Comparison of ENCODE assay signal across 8 cellular contexts in the genomic region with DNA sequence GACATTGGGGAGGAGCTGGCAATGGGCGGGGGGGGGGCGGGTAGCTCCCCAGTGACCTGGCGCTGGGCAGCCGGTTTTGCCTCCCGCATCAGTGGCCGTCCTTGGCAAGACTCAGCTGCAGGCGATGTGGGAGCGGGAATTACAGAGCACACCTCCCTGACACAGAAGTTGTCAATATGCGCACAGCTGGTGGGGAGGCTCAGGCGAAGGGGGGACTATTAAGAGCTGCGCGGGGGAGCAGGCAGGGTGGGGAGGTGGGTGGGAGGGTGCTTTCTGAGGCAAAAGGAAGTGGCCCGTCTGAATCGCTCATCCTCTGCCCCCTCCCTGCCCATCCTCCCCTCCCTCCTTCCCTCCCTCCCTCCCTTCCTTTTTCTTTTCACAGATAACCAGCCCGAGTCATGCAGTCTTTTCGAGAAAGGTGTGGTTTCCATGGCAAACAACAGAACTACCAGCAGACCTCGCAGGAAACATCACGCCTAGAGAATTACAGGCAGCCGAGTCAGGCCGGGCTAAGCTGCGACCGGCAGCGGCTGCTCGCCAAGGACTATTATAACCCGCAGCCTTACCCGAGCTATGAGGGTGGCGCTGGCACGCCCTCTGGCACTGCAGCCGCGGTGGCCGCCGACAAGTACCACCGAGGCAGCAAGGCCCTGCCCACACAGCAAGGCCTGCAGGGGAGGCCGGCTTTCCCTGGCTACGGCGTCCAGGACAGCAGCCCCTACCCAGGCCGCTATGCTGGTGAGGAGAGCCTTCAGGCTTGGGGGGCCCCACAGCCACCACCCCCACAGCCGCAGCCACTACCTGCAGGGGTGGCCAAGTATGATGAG. TPM values are rescaled to one million over a fixed set of nuclear protein-coding genes. Genes with fewer than 3 reads are reported as not detected.
DNase-seq lines count a peak whose midpoint lies in the region; ATAC-seq and TF ChIP-seq lines count a peak whose summit lies in the region.

No MANE protein-coding gene starts in this region.

- in situ Hi-C loops in KBM-7 (cut with MboI; ENCODE audit: low pct_unique_long_range_greater_than_20kb, low sequenced_read_pairs) = no loop called here

- H3K4me3 ChIP-seq in heart right ventricle (peak overlapping the region in 3 of 10 donors; percentile 0 to 23 (median 14)), sigmoid colon (no peak overlapping the region)

- no peak for TF ChIP-seq EP300 in sigmoid colon (IDR thresholded peaks at IDR 0.05)

- H3K4me1 ChIP-seq in heart right ventricle (peaks cover 28 to 64% (median 51%) of the 10 kb centered on the region in 9 donors), sigmoid colon (peaks cover 0 to 54% (median 48%) of the 10 kb centered on the region in 4 donors)

- H3K36me3 Mint-ChIP-seq in activated T-helper 17 cell treated with anti-CD3 and anti-CD28 coated beads, Interleukin-2, amount 50 U/mL, for 72 hours (ENCODE audit: low read depth) = peaks cover 5% of the 10 kb centered on the region

- H3K9me3 ChIP-seq in heart right ventricle (no peaks in the 10 kb centered on the region), sigmoid colon (no peaks in the 10 kb centered on the region)

- WGBS in heart right ventricle, 2 donors = 26 to 41% methylated on average over 36 to 38 of the region's 38 CpGs
- WGBS in sigmoid colon, 2 donors = 28 to 53% methylated on average over 38 of the region's 38 CpGs

- peak overlapping the region; percentile 53 for H3K4me3 Mint-ChIP-seq in activated T-helper 17 cell treated with anti-CD3 and anti-CD28 coated beads, Interleukin-2, amount 50 U/mL, for 72 hours

- peak overlapping the region; percentile 66 for H3K27ac Mint-ChIP-seq in activated T-helper 17 cell treated with anti-CD3 and anti-CD28 coated beads, Interleukin-2, amount 50 U/mL, for 72 hours

- peaks cover 17% of the 10 kb centered on the region for H3K4me1 Mint-ChIP-seq in activated T-helper 17 cell treated with anti-CD3 and anti-CD28 coated beads, Interleukin-2, amount 50 U/mL, for 72 hours

- H3K36me3 ChIP-seq in heart right ventricle (peaks cover 0 to 49% (median 19%) of the 10 kb centered on the region in 9 donors), sigmoid colon (peaks cover 0 to 44% (median 18%) of the 10 kb centered on the region in 4 donors)

- H3K27ac ChIP-seq in heart right ventricle (peak overlapping the region in 9 of 10 donors; percentile 43 to 75 (median 59)), sigmoid colon (peak overlapping the region; percentile 51 to 76 (median 72))

- no peaks in the 10 kb centered on the region for H3K9me3 Mint-ChIP-seq in activated T-helper 17 cell treated with anti-CD3 and anti-CD28 coated beads, Interleukin-2, amount 50 U/mL, for 72 hours

- peak; percentile 16 for DNase-seq in CD1c-positive myeloid dendritic cell (ENCODE audit: extremely low spot score)
- peak; percentile 62 for DNase-seq in KBM-7
- peak in 1 of 2 donors; percentile 63 for DNase-seq in heart right ventricle
- DNase-seq in sigmoid colon = no peak
- DNase-seq in 8988T = no peak

- no peaks in the 10 kb centered on the region for H3K27me3 Mint-ChIP-seq in activated T-helper 17 cell treated with anti-CD3 and anti-CD28 coated beads, Interleukin-2, amount 50 U/mL, for 72 hours

- intact Hi-C loops in heart right ventricle (cut with DNase I) = loop anchor here in 3 of 10 donors (5.0 kb wide), 2 partner anchors 105 to 110 kb away; partner anchors contain the start of gene RAI1 (in 2 of the 3)
- intact Hi-C loops in sigmoid colon (cut with DNase I) = no loop called here

- TF ChIP-seq CTCF in heart right ventricle (IDR thresholded peaks at IDR 0.05) (no peak), sigmoid colon (IDR thresholded peaks at IDR 0.05) (no peak)

- TF ChIP-seq POLR2A in sigmoid colon (IDR thresholded peaks at IDR 0.05) = no peak

- H3K27me3 ChIP-seq in heart right ventricle (no peaks in the 10 kb centered on the region), sigmoid colon (no peaks in the 10 kb centered on the region)

- ATAC-seq in activated T-helper 17 cell treated with anti-CD3 and anti-CD28 coated beads, Interleukin-2, amount 50 U/mL, for 72 hours (replicated peaks) = peak; percentile 89
- ATAC-seq in heart right ventricle (peak; percentile 39 to 68 (median 56)), HG03045 (IDR thresholded peaks at IDR 0.05; ENCODE audit: unreplicated experiment) (no peak), HG02571 (IDR thresholded peaks at IDR 0.05; ENCODE audit: unreplicated experiment) (no peak)

RNA-seq across cellular contexts. Expression of gene SREBF1, which starts 44.0 kb away (rescaled TPM):
- 10 to 100 TPM; 65.5 to 74.1 TPM for total RNA-seq in activated T-helper 17 cell treated with anti-CD3 and anti-CD28 coated beads, Interleukin-2, amount 50 U/mL, for 72 hours
- 10 to 100 TPM in 8 of 10 donors, 1 to 10 TPM in 2; 9.0 to 44.1 (median 16.4) TPM for total RNA-seq in heart right ventricle
- polyA plus RNA-seq in heart right ventricle = 10 to 100 TPM; 49.0 to 61.2 TPM
- total RNA-seq in sigmoid colon = 10 to 100 TPM; 26.0 to 53.5 (median 43.5) TPM
- 100 to 1,000 TPM in 1 of 3 donors, 10 to 100 TPM in 2; 10.2 to 172 (median 14.3) TPM for polyA plus RNA-seq in sigmoid colon

Comparison
In these comparisons a context has a peak if more than half of its experiments do, and no peak if none do; other contexts are left out.
1. DNase-seq: peak in CD1c-positive myeloid dendritic cell (single experiment) and KBM-7 (single experiment); none in sigmoid colon (single experiment) and 8988T (single experiment).
2. ATAC-seq: peak in activated T-helper 17 cell treated with anti-CD3 and anti-CD28 coated beads, Interleukin-2, amount 50 U/mL, for 72 hours (single experiment) and heart right ventricle (8 of 8); none in HG03045 (single experiment) and HG02571 (single experiment).